Comparison of ENCODE assay signal across 9 cellular contexts in the genomic region with DNA sequence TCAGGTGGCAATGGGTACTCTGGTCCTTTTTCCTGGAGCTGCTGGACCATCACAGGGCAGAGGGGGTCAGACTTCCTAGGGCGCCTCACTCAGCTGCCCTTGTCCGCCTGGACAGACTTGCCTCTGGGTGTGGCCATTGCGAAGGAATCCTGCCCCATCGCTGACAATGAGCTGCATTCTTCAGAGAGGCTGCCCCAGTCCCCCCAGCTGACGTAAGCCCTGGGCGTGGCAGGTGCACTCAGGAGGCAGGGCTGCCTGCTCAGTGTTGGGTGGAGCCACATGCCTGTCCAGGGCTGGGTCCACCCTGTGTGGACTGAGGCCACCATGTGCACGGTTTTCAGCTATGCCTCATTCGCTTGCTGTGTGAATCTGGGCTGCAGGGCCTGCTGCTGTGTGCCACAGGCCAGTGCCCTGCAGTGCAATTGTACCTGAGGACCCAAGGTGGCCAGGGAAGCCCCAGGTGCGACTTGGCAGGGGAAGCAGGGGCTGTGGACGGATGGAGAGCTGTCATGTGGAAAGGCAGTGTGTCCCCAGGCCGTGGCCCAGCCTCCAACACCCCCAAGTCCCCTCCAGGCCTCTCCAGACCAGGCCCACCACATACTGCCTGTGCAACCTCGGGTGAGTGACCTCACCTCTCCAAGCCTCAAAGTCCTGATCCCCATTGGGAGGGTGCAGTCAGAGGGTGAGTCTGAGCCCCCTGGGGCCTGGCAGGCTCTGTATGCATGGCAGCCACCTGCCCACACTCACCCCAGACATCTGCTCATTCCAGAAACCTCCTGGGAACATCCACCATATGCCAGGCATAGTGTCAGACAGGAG. TPM values are rescaled to one million over a fixed set of nuclear protein-coding genes. Genes with fewer than 3 reads are reported as not detected.
DNase-seq lines count a peak whose midpoint lies in the region; ATAC-seq and TF ChIP-seq lines count a peak whose summit lies in the region.
"Had no signal": no experiment of that assay in that cellular context is flagged by ENCODE, and none has a peak within 500 bp of the region (broad histone marks: within the 10 kb centered on the region; RNA-seq: fewer than 3 reads in every experiment).

No MANE protein-coding gene starts in this region.

- CTCF ChIA-PET in BJ (lab: Yijun Ruan, JAX) = interaction anchor here (0.6 kb wide), 1 partner anchor 38 kb away, joined by 3 read pairs; no protein-coding TSS in a partner anchor

- no peaks in the 10 kb centered on the region for H3K9me3 ChIP-seq in ectodermal cell (ENCODE audit: control insufficient read depth, low read length)
- no peaks in the 10 kb centered on the region for H3K9me3 ChIP-seq in mesenchymal stem cell (ENCODE audit: control insufficient read depth, low read length)

- POLR2A ChIA-PET in BJ (lab: Charles Lee) = no interaction called here

- peak overlapping the region in 1 of 2 experiments; percentile 61 for H3K18ac ChIP-seq in mesenchymal stem cell (ENCODE audit: low read depth in 1 of 2, low read length in 2 of 2)

- H3K4me1 ChIP-seq in ectodermal cell (ENCODE audit: control insufficient read depth, insufficient read depth, low read length) (peaks cover 26% of the 10 kb centered on the region), mesenchymal stem cell (ENCODE audit: control insufficient read depth, insufficient read depth, low read depth, low read length) (peaks cover 29% of the 10 kb centered on the region)

- no peak overlapping the region for H2BK15ac ChIP-seq in mesenchymal stem cell (ENCODE audit: low read depth, poor library complexity, severe bottlenecking)

- peak overlapping the region; percentile 81 for H4K91ac ChIP-seq in mesenchymal stem cell (ENCODE audit: low read length)

- H3K36me3 ChIP-seq in BJ (ENCODE audit: control insufficient read depth, insufficient read depth, low read length) = no peaks in the 10 kb centered on the region
- no peaks in the 10 kb centered on the region for H3K36me3 ChIP-seq in ectodermal cell (ENCODE audit: control insufficient read depth, insufficient read depth, low read length)
- no peaks in the 10 kb centered on the region for H3K36me3 ChIP-seq in mesenchymal stem cell (ENCODE audit: control insufficient read depth in 1 of 2, insufficient read depth in 2 of 2, low read depth in 1 of 2, low read length in 2 of 2)

- H2BK5ac ChIP-seq in mesenchymal stem cell (ENCODE audit: low read depth, low read length, poor library complexity, severe bottlenecking) = no peak overlapping the region

- no peaks in the 10 kb centered on the region for H3K79me1 ChIP-seq in mesenchymal stem cell (replicated peaks; ENCODE audit: low read length, poor library complexity, severe bottlenecking)

- H2AK5ac ChIP-seq in mesenchymal stem cell (ENCODE audit: low read length, severe bottlenecking) = no peak overlapping the region

- no peaks in the 10 kb centered on the region for H3K27me3 ChIP-seq in BJ (ENCODE audit: control insufficient read depth, insufficient read depth, low read length)
- no peaks in the 10 kb centered on the region for H3K27me3 ChIP-seq in ectodermal cell (ENCODE audit: control insufficient read depth, insufficient read depth, low read length, poor library complexity, severe bottlenecking)
- no peaks in the 10 kb centered on the region for H3K27me3 ChIP-seq in mesenchymal stem cell (ENCODE audit: control insufficient read depth in 1 of 2, insufficient read depth in 1 of 2, low read length in 2 of 2)

- peak overlapping the region; percentile 23 to 76 for H2BK12ac ChIP-seq in mesenchymal stem cell (ENCODE audit: low read length in 2 of 2)

- no peak overlapping the region for H3K4me2 ChIP-seq in mesenchymal stem cell (ENCODE audit: low read length, poor library complexity, severe bottlenecking)

- peak overlapping the region; percentile 55 for H3K27ac ChIP-seq in ectodermal cell (ENCODE audit: insufficient read depth, low read depth, low read length, poor library complexity, severe bottlenecking)
- no peak overlapping the region for H3K27ac ChIP-seq in mesenchymal stem cell (ENCODE audit: low read length, poor library complexity, severe bottlenecking)

- H3K23ac ChIP-seq in mesenchymal stem cell (ENCODE audit: low read length in 2 of 2) = no peak overlapping the region

- H4K8ac ChIP-seq in mesenchymal stem cell (ENCODE audit: low read length) = peak overlapping the region; percentile 81

- no peak for ATAC-seq in HG03280 (IDR thresholded peaks at IDR 0.05; ENCODE audit: unreplicated experiment)

- DNase-seq in BJ (ENCODE audit: low read depth) = peak; percentile 56
- peak; percentile 98 for DNase-seq in NCI-H226
- peak; percentile 48 for DNase-seq in mesenchymal stem cell
- DNase-seq in NCI-H128 (lab: John Stamatoyannopoulos, UW; ENCODE audit: unreplicated experiment) = no peak
- no peak for DNase-seq in activated CD8-positive, alpha-beta memory T cell treated with anti-CD3 and anti-CD28 coated beads for 24 hours
- DNase-seq in DMS153 (lab: John Stamatoyannopoulos, UW) = no peak
- DNase-seq: NCI-H1105 treated with DMSO at 0.1 percent for 48 hours had no signal

- H3K4ac ChIP-seq in mesenchymal stem cell (ENCODE audit: low read depth in 1 of 2, low read length in 2 of 2) = peak overlapping the region in 1 of 2 experiments; percentile 29

- 70 to 72% methylated on average over 12 of the region's 12 CpGs for WGBS in ectodermal cell, 2 experiments
- 49% methylated on average over 9 of the region's 12 CpGs for WGBS in mesenchymal stem cell

- H3K14ac ChIP-seq in mesenchymal stem cell (ENCODE audit: low read length in 2 of 2) = peak overlapping the region in 1 of 2 experiments; percentile 66

- TF ChIP-seq CTCF in BJ (IDR thresholded peaks at IDR 0.05; ENCODE audit: insufficient read depth, low read depth, low read length) = no peak

- no peak overlapping the region for H3K4me3 ChIP-seq in BJ (ENCODE audit: low read depth, low read length)
- no peak overlapping the region for H3K4me3 ChIP-seq in ectodermal cell (ENCODE audit: insufficient read depth, low read depth, low read length)
- peak overlapping the region in 1 of 2 experiments; percentile 12 for H3K4me3 ChIP-seq in mesenchymal stem cell (ENCODE audit: insufficient read depth in 1 of 2, low read depth in 1 of 2, low read length in 2 of 2)

- no peak overlapping the region for H2BK120ac ChIP-seq in mesenchymal stem cell (ENCODE audit: low read depth, low read length)

- no peak overlapping the region for H3K9ac ChIP-seq in mesenchymal stem cell (ENCODE audit: low read length)

- peak overlapping the region; percentile 46 for H2AFZ ChIP-seq in mesenchymal stem cell (ENCODE audit: low read depth, low read length)

RNA-seq across cellular contexts. Expression of a gene that starts 14.0 kb away (rescaled TPM):
- polyA plus RNA-seq in BJ (2011; rRNA removed) = 149 and 154 TPM in 2 replicates
- 129 and 187 TPM in 2 replicates for polyA minus RNA-seq in BJ (2011; rRNA and poly(A)+ RNA removed)
- polyA plus RNA-seq in ectodermal cell (2013, experiment 1 of 4) = 114 TPM
- 106 TPM for polyA plus RNA-seq in ectodermal cell (2013, experiment 2 of 4)
- polyA plus RNA-seq in ectodermal cell (2013, experiment 3 of 4) = 79.6 TPM
- 86.4 TPM for polyA plus RNA-seq in ectodermal cell (2013, experiment 4 of 4)
- 112 TPM for polyA plus RNA-seq in mesenchymal stem cell (2013, experiment 1 of 2)
- polyA plus RNA-seq in mesenchymal stem cell (2013, experiment 2 of 2) = 112 TPM

RNA-seq across cellular contexts. Expression of a gene that starts 56.4 kb away (rescaled TPM):
- polyA plus RNA-seq in BJ (2011; rRNA removed) = not detected in 2 replicates
- polyA minus RNA-seq in BJ (2011; rRNA and poly(A)+ RNA removed) = not detected in 2 replicates
- polyA plus RNA-seq in ectodermal cell (2013, experiment 1 of 4) = not detected
- polyA plus RNA-seq in ectodermal cell (2013, experiment 2 of 4) = not detected
- not detected for polyA plus RNA-seq in ectodermal cell (2013, experiment 3 of 4)
- not detected for polyA plus RNA-seq in ectodermal cell (2013, experiment 4 of 4)
- polyA plus RNA-seq in mesenchymal stem cell (2013, experiment 1 of 2) = not detected
- polyA plus RNA-seq in mesenchymal stem cell (2013, experiment 2 of 2) = not detected

Comparison
In these comparisons a context has a peak if more than half of its experiments do, and no peak if none do; other contexts are left out.
1. DNase-seq: peak in BJ (single experiment), NCI-H226 (single experiment) and mesenchymal stem cell (single experiment); none in NCI-H128 (single experiment), activated CD8-positive, alpha-beta memory T cell treated with anti-CD3 and anti-CD28 coated beads for 24 hours (single experiment) and DMS153 (single experiment).